In the genomic region with DNA sequence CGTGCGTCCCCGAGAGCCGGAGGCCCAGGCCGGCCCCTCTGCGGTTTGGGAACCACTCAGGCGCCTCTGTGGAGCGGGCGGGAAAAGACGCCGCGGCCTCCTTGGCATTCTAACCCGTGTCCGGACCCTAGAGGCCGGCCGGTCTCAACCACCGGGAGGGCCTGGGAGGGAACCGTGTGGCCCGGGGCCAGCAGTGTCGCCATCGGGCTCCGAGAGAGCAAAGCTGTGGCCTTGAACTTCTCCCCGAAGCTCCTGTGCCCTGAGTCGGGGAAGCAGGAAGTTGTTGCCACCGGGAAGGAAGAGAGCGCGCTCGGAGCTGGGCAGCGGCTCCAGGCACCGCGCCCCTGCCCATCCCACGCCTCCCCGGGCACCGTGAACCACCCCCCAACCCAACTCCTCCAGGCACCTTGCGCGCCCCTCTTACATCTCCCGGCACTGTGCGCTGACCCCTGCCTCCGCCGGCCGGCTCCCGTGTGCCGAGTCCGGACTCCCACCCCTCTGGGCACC, we compare ENCODE assay signal across 8 cellular contexts.
DNase-seq lines count a peak whose midpoint lies in the region; ATAC-seq and TF ChIP-seq lines count a peak whose summit lies in the region.

No MANE protein-coding gene starts in this region.

- DNase-seq in MM.1S (peak; percentile 28), adrenal gland (peak; percentile 81 to 95 (median 91)), inferior parietal cortex (ENCODE audit: extremely low spot score) (peak; percentile 38)
- peak; percentile 22 for DNase-seq in stimulated activated CD4-positive, alpha-beta T cell treated with anti-CD3 and anti-CD28 coated beads, Interleukin-1b, Interleukin-23, amount 100 ng/mL, for 48 hours

- H3K27ac ChIP-seq in MM.1S (ENCODE audit: low read length) (peak overlapping the region; percentile 17; the same call in 1 of the 2 replicates), adrenal gland (peak overlapping the region; percentile 96 to 100 (median 98))

- H2AFZ ChIP-seq in MM.1S (ENCODE audit: low read length): peak overlapping the region; percentile 39

- peak; percentile 14 for ATAC-seq in GM18498 (IDR thresholded peaks at IDR 0.05; ENCODE audit: unreplicated experiment)
- ATAC-seq in HG02884 (IDR thresholded peaks at IDR 0.05; ENCODE audit: unreplicated experiment): no peak
- no peak for ATAC-seq in GM21526 (IDR thresholded peaks at IDR 0.05; ENCODE audit: low FRiP score, unreplicated experiment)
- ATAC-seq in HG03280 (IDR thresholded peaks at IDR 0.05; ENCODE audit: unreplicated experiment): no peak

- peak overlapping the region; percentile 90 for H3K4me2 ChIP-seq in MM.1S (ENCODE audit: low read depth, low read length)

- H3K9ac ChIP-seq in MM.1S (ENCODE audit: low read length): peak overlapping the region; percentile 73

- H3K36me3 ChIP-seq in MM.1S (replicated peaks; ENCODE audit: insufficient read depth, low read length): no peaks in the 10 kb centered on the region
- H3K36me3 ChIP-seq in adrenal gland (replicated peaks in 1 of 2): no peaks in the 10 kb centered on the region

- 0 to 1% (median 0%) methylated on average over 2 to 44 of the region's 44 CpGs for WGBS in adrenal gland, 4 donors

- H4K20me1 ChIP-seq in MM.1S (ENCODE audit: insufficient read depth, low read length): no peaks in the 10 kb centered on the region

- no peaks in the 10 kb centered on the region for H3K9me2 ChIP-seq in MM.1S (replicated peaks; ENCODE audit: insufficient read depth, low read length)

- H3K4me1 ChIP-seq in MM.1S (ENCODE audit: low read length) (no peaks in the 10 kb centered on the region), adrenal gland (replicated peaks in 1 of 2) (peaks cover 41 to 53% of the 10 kb centered on the region in 2 donors)

- H3K27me3 ChIP-seq in MM.1S (replicated peaks; ENCODE audit: insufficient read depth, low read length) (no peaks in the 10 kb centered on the region), adrenal gland (no peaks in the 10 kb centered on the region)

- intact Hi-C loops in adrenal gland (cut with DNase I): loop anchor here (5.0 to 10.0 kb wide), 2 partner anchors 55 to 58 kb away; no protein-coding TSS in a partner anchor

- H3F3A ChIP-seq in MM.1S (ENCODE audit: insufficient read depth, low read length): no peaks in the 10 kb centered on the region; the same call in 1 of the 2 replicates

- H3K79me2 ChIP-seq in MM.1S (ENCODE audit: low read length): peaks cover 47% of the 10 kb centered on the region

- no peaks in the 10 kb centered on the region for H3K9me3 ChIP-seq in MM.1S (replicated peaks; ENCODE audit: insufficient read depth, low read length)
- no peaks in the 10 kb centered on the region for H3K9me3 ChIP-seq in adrenal gland (replicated peaks in 1 of 3)

- H3K4me3 ChIP-seq in MM.1S (ENCODE audit: low read length) (peak overlapping the region; percentile 70), adrenal gland (peak overlapping the region in 3 of 4 donors; percentile 62 to 83 (median 72))

- no peak for TF ChIP-seq CTCF in MM.1S (IDR thresholded peaks at IDR 0.05; ENCODE audit: low read length)
- no peak for TF ChIP-seq CTCF in adrenal gland (IDR thresholded peaks at IDR 0.05)

- peak in 1 of 2 donors; percentile 0 for TF ChIP-seq POLR2A in adrenal gland (IDR thresholded peaks at IDR 0.05)

Comparison
In these comparisons a context has a peak if more than half of its experiments do, and no peak if none do; other contexts are left out.
1. DNase-seq: peak in every context shown above with its lines; median percentile 91 in adrenal gland; 38 in inferior parietal cortex; 28 in MM.1S; 22 in stimulated activated CD4-positive, alpha-beta T cell treated with anti-CD3 and anti-CD28 coated beads, Interleukin-1b, Interleukin-23, amount 100 ng/mL, for 48 hours.